In genomic region chr10:26743091-26743490, GRCh38 we compare ENCODE assay signal across 12 cellular contexts. TPM values are rescaled to one million over a fixed set of nuclear protein-coding genes. Genes with fewer than 3 reads are reported as not detected.
DNase-seq lines count a peak whose midpoint lies in the region; ATAC-seq and TF ChIP-seq lines count a peak whose summit lies in the region.
"Had no signal": no experiment of that assay in that cellular context is flagged by ENCODE, and none has a peak within 500 bp of the region (broad histone marks: within the 10 kb centered on the region; RNA-seq: fewer than 3 reads in every experiment).

No MANE protein-coding gene starts in this region.

- in situ Hi-C loops in GM13977 (cut with MboI; ENCODE audit: low pct_unique_long_range_greater_than_20kb, low sequenced_read_pairs, unreplicated experiment) = no loop called here

- no peak overlapping the region for H3K9ac ChIP-seq in OCI-LY1 (ENCODE audit: low read length)

- no peak overlapping the region for H3K4me3 Mint-ChIP-seq in activated CD8-positive, alpha-beta memory T cell treated with anti-CD3 and anti-CD28 coated beads, Interleukin-2, amount 10 ng/mL, durations not matched to agents 7 days and 5 days

- H3F3A ChIP-seq in OCI-LY1 (ENCODE audit: insufficient read depth, low read length) = peaks cover 12% of the 10 kb centered on the region; the same call in 1 of the 2 replicates

- H3K4me2 ChIP-seq in OCI-LY1 (ENCODE audit: low read length) = no peak overlapping the region
- H3K4me2 ChIP-seq: smooth muscle cell had no signal

- H2AFZ ChIP-seq in OCI-LY1 (ENCODE audit: low read length) = no peak overlapping the region

- TF ChIP-seq EP300 in gastroesophageal sphincter (IDR thresholded peaks at IDR 0.05) = no peak

- WGBS in gastroesophageal sphincter (ENCODE audit: low coverage in 1 of 2), 2 donors = 83 to 94% methylated on average over 2 of the region's 2 CpGs

- H3K9me3 Mint-ChIP-seq in activated CD8-positive, alpha-beta memory T cell treated with anti-CD3 and anti-CD28 coated beads, Interleukin-2, amount 10 ng/mL, durations not matched to agents 7 days and 5 days (ENCODE audit: low read depth) = no peaks in the 10 kb centered on the region

- H3K27me3 ChIP-seq in OCI-LY1 (ENCODE audit: insufficient read depth, low read length) = no peaks in the 10 kb centered on the region
- no peaks in the 10 kb centered on the region for H3K27me3 ChIP-seq in neutrophil
- H3K27me3 ChIP-seq in gastroesophageal sphincter = no peaks in the 10 kb centered on the region
- H3K27me3 ChIP-seq: brain microvascular endothelial cell had no signal

- peak overlapping the region; percentile 94 for H3K27ac Mint-ChIP-seq in activated CD8-positive, alpha-beta memory T cell treated with anti-CD3 and anti-CD28 coated beads, Interleukin-2, amount 10 ng/mL, durations not matched to agents 7 days and 5 days

- no peak for DNase-seq in activated CD8-positive, alpha-beta memory T cell treated with anti-CD3 and anti-CD28 coated beads, Interleukin-2, amount 10 ng/mL, durations not matched to agents 7 days and 5 days
- DNase-seq in activated CD8-positive, alpha-beta memory T cell treated with anti-CD3 and anti-CD28 coated beads for 24 hours = no peak
- no peak for DNase-seq in caudate nucleus (lab: John Stamatoyannopoulos, UW)
- DNase-seq in foreskin melanocyte = no peak
- DNase-seq in GM13977 (ENCODE audit: low spot score) = no peak
- DNase-seq: activated naive CD4-positive, alpha-beta T cell treated with Interleukin-2 at 50 U/mL for 16 hours; brain microvascular endothelial cell; effector CD4-positive, alpha-beta T cell had no signal

- peaks cover 96% of the 10 kb centered on the region for H3K36me3 ChIP-seq in OCI-LY1 (ENCODE audit: insufficient read depth, low read length)
- H3K36me3 ChIP-seq in neutrophil = peaks cover 42% of the 10 kb centered on the region
- peaks cover 0 to 87% of the 10 kb centered on the region in 2 donors for H3K36me3 ChIP-seq in gastroesophageal sphincter

- ATAC-seq in activated CD8-positive, alpha-beta memory T cell treated with anti-CD3 and anti-CD28 coated beads, Interleukin-2, amount 10 ng/mL, durations not matched to agents 7 days and 5 days = no peak
- ATAC-seq in gastroesophageal sphincter = no peak

- H3K9me2 ChIP-seq in OCI-LY1 (ENCODE audit: low read depth, low read length) = no peaks in the 10 kb centered on the region

- H3K27me3 Mint-ChIP-seq in activated CD8-positive, alpha-beta memory T cell treated with anti-CD3 and anti-CD28 coated beads, Interleukin-2, amount 10 ng/mL, durations not matched to agents 7 days and 5 days = no peaks in the 10 kb centered on the region

- peak overlapping the region; percentile 65 for H3K27ac ChIP-seq in OCI-LY1 (ENCODE audit: low read depth, low read length, poor library complexity, severe bottlenecking)
- peak overlapping the region; percentile 60 for H3K27ac ChIP-seq in caudate nucleus (ENCODE audit: low read depth, low read length)
- H3K27ac ChIP-seq in neutrophil = peak overlapping the region; percentile 31
- H3K27ac ChIP-seq in gastroesophageal sphincter = no peak overlapping the region
- H3K27ac ChIP-seq: brain microvascular endothelial cell had no signal

- H3K36me3 Mint-ChIP-seq in activated CD8-positive, alpha-beta memory T cell treated with anti-CD3 and anti-CD28 coated beads, Interleukin-2, amount 10 ng/mL, durations not matched to agents 7 days and 5 days = peaks cover 72% of the 10 kb centered on the region

- H3K4me1 ChIP-seq in OCI-LY1 (ENCODE audit: insufficient read depth, low read length, severe bottlenecking) (peaks cover 46% of the 10 kb centered on the region), neutrophil (ENCODE audit: control insufficient read depth in 1 of 2, insufficient read depth in 1 of 2, low read depth in 1 of 2, low read length in 1 of 2) (no peaks in the 10 kb centered on the region), gastroesophageal sphincter (no peaks in the 10 kb centered on the region)

- TF ChIP-seq POLR2A in gastroesophageal sphincter (IDR thresholded peaks at IDR 0.05) = no peak

- CTCF ChIA-PET in activated CD8-positive, alpha-beta memory T cell treated with anti-CD3 and anti-CD28 coated beads, Interleukin-2, amount 10 ng/mL, durations not matched to agents 7 days and 5 days (lab: Charles Lee) = interaction anchor here (0.9 to 1.2 kb wide), 2 partner anchors 10 to 139 kb away, joined by 3 to 5 read pairs; no protein-coding TSS in a partner anchor

- TF ChIP-seq CTCF in OCI-LY1 (IDR thresholded peaks at IDR 0.05; ENCODE audit: low read length) (no peak), neutrophil (IDR thresholded peaks at IDR 0.05) (no peak), gastroesophageal sphincter (IDR thresholded peaks at IDR 0.05) (no peak), GM13977 (IDR thresholded peaks at IDR 0.05; ENCODE audit: extremely low read depth, insufficient read depth, missing control alignments) (no peak)

- H3K9me3 ChIP-seq in OCI-LY1 (ENCODE audit: low read length) (no peaks in the 10 kb centered on the region), neutrophil (no peaks in the 10 kb centered on the region), gastroesophageal sphincter (no peaks in the 10 kb centered on the region)

- H3K4me1 Mint-ChIP-seq in activated CD8-positive, alpha-beta memory T cell treated with anti-CD3 and anti-CD28 coated beads, Interleukin-2, amount 10 ng/mL, durations not matched to agents 7 days and 5 days = peaks cover 68% of the 10 kb centered on the region

- no peaks in the 10 kb centered on the region for H4K20me1 ChIP-seq in OCI-LY1 (ENCODE audit: insufficient read depth, low read length)

- H3K4me3 ChIP-seq in OCI-LY1 (ENCODE audit: low read depth, low read length, poor library complexity, severe bottlenecking) (no peak overlapping the region), neutrophil (ENCODE audit: low read depth in 1 of 2, low read length in 1 of 2) (no peak overlapping the region), gastroesophageal sphincter (no peak overlapping the region)
- H3K4me3 ChIP-seq: smooth muscle cell had no signal

- no peaks in the 10 kb centered on the region for H3K79me2 ChIP-seq in OCI-LY1 (ENCODE audit: insufficient read depth, low read length)

RNA-seq across cellular contexts. Expression of gene PDSS1, which starts 45.6 kb away (rescaled TPM):
- 10 to 100 TPM; 19.3 to 24.1 TPM for total RNA-seq in activated CD8-positive, alpha-beta memory T cell treated with anti-CD3 and anti-CD28 coated beads, Interleukin-2, amount 10 ng/mL, durations not matched to agents 7 days and 5 days
- 1 to 10 TPM; 3.0 to 5.8 (median 4.0) TPM for total RNA-seq in gastroesophageal sphincter

Comparison
In these comparisons a context has a peak if more than half of its experiments do, and no peak if none do; other contexts are left out.
1. H3K27ac ChIP-seq: peak in OCI-LY1 (single experiment), caudate nucleus (single experiment) and neutrophil (single experiment); none in gastroesophageal sphincter (0 of 4).